In the genomic region with DNA sequence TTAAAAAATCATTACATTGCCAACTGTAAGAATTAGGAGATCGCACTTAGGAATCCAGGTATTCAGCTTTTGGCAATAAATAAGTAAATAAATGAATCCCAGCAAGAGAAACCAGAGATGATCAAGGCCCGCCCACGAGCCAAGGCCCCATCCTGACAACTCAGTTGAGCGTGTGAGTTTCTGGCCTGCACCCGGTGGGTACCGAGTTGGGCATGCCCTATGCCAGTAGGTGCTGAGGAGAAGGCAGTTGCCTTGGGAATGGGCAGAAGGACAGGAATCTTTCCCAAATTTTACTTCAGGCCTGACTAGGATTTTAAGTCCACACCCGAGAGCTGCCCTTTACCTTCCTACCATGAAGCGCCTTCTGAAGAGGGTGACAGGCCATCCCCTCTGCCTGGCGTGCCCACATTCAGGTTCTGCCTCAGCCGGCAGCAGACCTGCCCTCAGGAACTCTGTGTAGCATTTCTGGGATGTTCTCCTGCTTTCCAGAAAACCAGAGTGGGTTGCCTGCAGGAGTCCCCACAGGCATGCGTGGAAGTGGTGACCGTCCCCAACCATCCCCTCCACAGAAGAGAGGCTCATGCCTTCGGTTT, we compare ENCODE assay signal across 12 cellular contexts.
"Had no signal": no experiment of that assay in that cellular context is flagged by ENCODE, and none has a peak within 500 bp of the region (broad histone marks: within the 10 kb centered on the region; RNA-seq: fewer than 3 reads in every experiment).

No MANE protein-coding gene starts in this region.

- H3K27me3 ChIP-seq: pancreas, upper lobe of left lung had no signal

- H3K9me3 Mint-ChIP-seq: activated naive CD4-positive, alpha-beta T cell treated with anti-CD3 and anti-CD28 coated beads for 36 hours; neural crest cell; stimulated activated effector memory CD8-positive, alpha-beta T cell treated with anti-CD3 and anti-CD28 coated beads, Interleukin-12 subunit alpha, Interleukin-12 subunit beta, amount 100 ng/mL, for 72 hours had no signal

- H3K4me3 ChIP-seq: heart left ventricle, left lung, pancreas, upper lobe of left lung had no signal

- H3K4me1 ChIP-seq: heart left ventricle, left lung, pancreas, upper lobe of left lung had no signal

- H3K27ac Mint-ChIP-seq: activated CD4-positive, alpha-beta T cell treated with anti-CD3 and anti-CD28 coated beads for 36 hours; activated naive CD4-positive, alpha-beta T cell treated with anti-CD3 and anti-CD28 coated beads for 36 hours; stimulated activated effector memory CD8-positive, alpha-beta T cell treated with anti-CD3 and anti-CD28 coated beads, Interleukin-12 subunit alpha, Interleukin-12 subunit beta, amount 100 ng/mL, for 72 hours had no signal

- H3K9me3 ChIP-seq: heart left ventricle, left lung, pancreas, upper lobe of left lung had no signal

- H3K27ac ChIP-seq: heart left ventricle, left lung, pancreas, upper lobe of left lung had no signal

- DNase-seq: activated CD4-positive, alpha-beta T cell treated with anti-CD3 and anti-CD28 coated beads for 36 hours; activated naive CD4-positive, alpha-beta T cell treated with anti-CD3 and anti-CD28 coated beads for 36 hours; effector CD4-positive, alpha-beta T cell; left lung; mesenchymal stem cell; small intestine; T-helper 9 cell had no signal

- H3K4me1 Mint-ChIP-seq: activated CD4-positive, alpha-beta T cell treated with anti-CD3 and anti-CD28 coated beads for 36 hours; neural crest cell; stimulated activated effector memory CD8-positive, alpha-beta T cell treated with anti-CD3 and anti-CD28 coated beads, Interleukin-12 subunit alpha, Interleukin-12 subunit beta, amount 100 ng/mL, for 72 hours had no signal

- H3K36me3 Mint-ChIP-seq: stimulated activated effector memory CD8-positive, alpha-beta T cell treated with anti-CD3 and anti-CD28 coated beads, Interleukin-12 subunit alpha, Interleukin-12 subunit beta, amount 100 ng/mL, for 72 hours had no signal

- H3K36me3 ChIP-seq: heart left ventricle, left lung, pancreas, upper lobe of left lung had no signal

- H3K4me3 Mint-ChIP-seq: activated CD4-positive, alpha-beta T cell treated with anti-CD3 and anti-CD28 coated beads for 36 hours; activated naive CD4-positive, alpha-beta T cell treated with anti-CD3 and anti-CD28 coated beads for 36 hours; neural crest cell; stimulated activated effector memory CD8-positive, alpha-beta T cell treated with anti-CD3 and anti-CD28 coated beads, Interleukin-12 subunit alpha, Interleukin-12 subunit beta, amount 100 ng/mL, for 72 hours had no signal

- ATAC-seq: activated CD4-positive, alpha-beta T cell treated with anti-CD3 and anti-CD28 coated beads for 36 hours; heart left ventricle; left lung; pancreas; stimulated activated effector memory CD8-positive, alpha-beta T cell treated with anti-CD3 and anti-CD28 coated beads, Interleukin-12 subunit alpha, Interleukin-12 subunit beta, amount 100 ng/mL, for 72 hours had no signal
